ENCODE assay signal across 1 cellular context in genomic region chr2:74483675-74484164, GRCh38.
A peak's percentile ranks its signal among the peaks of the same experiment; 100 is the strongest.
TF ChIP-seq lines count a peak whose summit lies in the region.

No MANE protein-coding gene starts in this region.

TF ChIP-seq in H1, 55 proteins besides CTCF, POLR2A, EP300 and RAD21:
- peak; percentile 79; the same call in 1 of the 2 replicates for TF ChIP-seq KDM1A (IDR thresholded peaks at IDR 0.05; ENCODE audit: borderline replicate concordance, low read length)
